ENCODE assay signal across 19 cellular contexts in genomic region chrX:69097451-69098236, GRCh38.
DNase-seq lines count a peak whose midpoint lies in the region; TF ChIP-seq lines count a peak whose summit lies in the region.
"Had no signal": no experiment of that assay in that cellular context is flagged by ENCODE, and none has a peak within 500 bp of the region (broad histone marks: within the 10 kb centered on the region; RNA-seq: fewer than 3 reads in every experiment).

No MANE protein-coding gene starts in this region.

- no peak overlapping the region for H3K4me3 Mint-ChIP-seq in type B pancreatic cell
- H3K4me3 Mint-ChIP-seq in Calu3 (ENCODE audit: low read depth, unreplicated experiment), result no peak overlapping the region
- H3K4me3 Mint-ChIP-seq: CD4-positive, alpha-beta memory T cell; GM23338 had no signal

- DNase-seq in DMS53 (lab: John Stamatoyannopoulos, UW), result peak; percentile 16
- DNase-seq in DMS53 treated with DMSO at 0.1 percent for 48 hours (lab: John Stamatoyannopoulos, UW; ENCODE audit: unreplicated experiment), result no peak
- DNase-seq in SW480 (ENCODE audit: low spot score), result peak; percentile 54
- peak; percentile 87 for DNase-seq in islet precursor cell
- no peak for DNase-seq in type B pancreatic cell (ENCODE audit: extremely low spot score, unreplicated experiment)
- DNase-seq in C1 segment of cervical spinal cord (lab: John Stamatoyannopoulos, UW), result no peak
- no peak for DNase-seq in Calu3
- DNase-seq in stimulated activated CD4-positive, alpha-beta T cell treated with anti-CD3 and anti-CD28 coated beads, Interleukin-12 subunit alpha, Interleukin-12 subunit beta, amount 100 ng/mL, for 4 hours, result no peak
- DNase-seq: BE2C; CD4-positive, alpha-beta memory T cell; DND-41; GDM1; IMR-90; NCI-H1105 treated with DMSO at 0.1 percent for 48 hours; NCI-H1694 treated with DMSO at 0.1 percent for 48 hours; NCI-H2107; NCI-H446; NCI-H774 had no signal

- intact Hi-C loops in Calu3 (cut with micrococcal nuclease; ENCODE audit: unreplicated experiment), result no loop called here

- no peaks in the 10 kb centered on the region for H3K27me3 Mint-ChIP-seq in type B pancreatic cell
- no peaks in the 10 kb centered on the region for H3K27me3 Mint-ChIP-seq in Calu3 (ENCODE audit: unreplicated experiment)
- H3K27me3 Mint-ChIP-seq: CD4-positive, alpha-beta memory T cell had no signal

- TF ChIP-seq CTCF in type B pancreatic cell (conservative IDR thresholded peaks at IDR 0.05) (no peak), Calu3 (IDR thresholded peaks at IDR 0.05; ENCODE audit: unreplicated experiment) (no peak)

- H3K27ac Mint-ChIP-seq in type B pancreatic cell (peak overlapping the region; percentile 41), Calu3 (ENCODE audit: unreplicated experiment) (no peak overlapping the region)
- H3K27ac Mint-ChIP-seq: GM23338 had no signal

- H3K9me3 Mint-ChIP-seq in type B pancreatic cell, result no peaks in the 10 kb centered on the region
- no peaks in the 10 kb centered on the region for H3K9me3 Mint-ChIP-seq in Calu3 (ENCODE audit: low read depth, unreplicated experiment)
- H3K9me3 Mint-ChIP-seq: CD4-positive, alpha-beta memory T cell; GM23338 had no signal

- H3K36me3 Mint-ChIP-seq in type B pancreatic cell (no peaks in the 10 kb centered on the region), Calu3 (ENCODE audit: insufficient read depth, unreplicated experiment) (no peaks in the 10 kb centered on the region)
- H3K36me3 Mint-ChIP-seq: CD4-positive, alpha-beta memory T cell had no signal

- peaks cover 8% of the 10 kb centered on the region for H3K4me1 Mint-ChIP-seq in type B pancreatic cell (ENCODE audit: unreplicated experiment)
- H3K4me1 Mint-ChIP-seq in Calu3 (ENCODE audit: low read depth, unreplicated experiment), result no peaks in the 10 kb centered on the region
- H3K4me1 Mint-ChIP-seq: CD4-positive, alpha-beta memory T cell had no signal

- no TSS peak for BruUV-seq in Calu3 (replicated peaks; lab: Mats Ljungman, UMichigan)

- CTCF ChIA-PET in Calu3 (lab: Charles Lee), result no interaction called here

Comparison
In these comparisons a context has a peak if more than half of its experiments do, and no peak if none do; other contexts are left out.
1. DNase-seq: peak in DMS53 (single experiment), SW480 (single experiment) and islet precursor cell (single experiment); none in DMS53 treated with DMSO at 0.1 percent for 48 hours (single experiment), type B pancreatic cell (single experiment), C1 segment of cervical spinal cord (0 of 14), Calu3 (single experiment) and stimulated activated CD4-positive, alpha-beta T cell treated with anti-CD3 and anti-CD28 coated beads, Interleukin-12 subunit alpha, Interleukin-12 subunit beta, amount 100 ng/mL, for 4 hours (single experiment).